Comparison of ENCODE assay signal across 9 cellular contexts in genomic region chr7:77461842-77462241, GRCh38. TPM values are rescaled to one million over a fixed set of nuclear protein-coding genes. Genes with fewer than 3 reads are reported as not detected.
"Had no signal": no experiment of that assay in that cellular context is flagged by ENCODE, and none has a peak within 500 bp of the region (broad histone marks: within the 10 kb centered on the region; RNA-seq: fewer than 3 reads in every experiment).

No MANE protein-coding gene starts in this region.

- H3K9me3 Mint-ChIP-seq: HFFc6 had no signal

- H3K27ac Mint-ChIP-seq: HFFc6 had no signal

- H3K4me3 ChIP-seq: GM23248, HAP-1, K562 had no signal

- ATAC-seq: HCT116 had no signal

- H2AFZ ChIP-seq: GM23248 had no signal

- H3K36me3 ChIP-seq: HAP-1 had no signal

- FAIRE-seq: K562 had no signal

- DNase-seq: GOT3, H7, HFFc6, IMR-90 had no signal

- H3K27ac ChIP-seq: GM23248, HL-60 had no signal

- H3K9ac ChIP-seq: GM23248 had no signal

- H3K4me3 Mint-ChIP-seq: HFFc6 had no signal

- H3K9me3 ChIP-seq: HAP-1 had no signal

RNA-seq across cellular contexts. Expression of gene GSAP, which starts 45.7 kb away (rescaled TPM):
- polyA plus RNA-seq: K562 had no signal
